1 cellular context compared by ENCODE assay signal in the genomic region with DNA sequence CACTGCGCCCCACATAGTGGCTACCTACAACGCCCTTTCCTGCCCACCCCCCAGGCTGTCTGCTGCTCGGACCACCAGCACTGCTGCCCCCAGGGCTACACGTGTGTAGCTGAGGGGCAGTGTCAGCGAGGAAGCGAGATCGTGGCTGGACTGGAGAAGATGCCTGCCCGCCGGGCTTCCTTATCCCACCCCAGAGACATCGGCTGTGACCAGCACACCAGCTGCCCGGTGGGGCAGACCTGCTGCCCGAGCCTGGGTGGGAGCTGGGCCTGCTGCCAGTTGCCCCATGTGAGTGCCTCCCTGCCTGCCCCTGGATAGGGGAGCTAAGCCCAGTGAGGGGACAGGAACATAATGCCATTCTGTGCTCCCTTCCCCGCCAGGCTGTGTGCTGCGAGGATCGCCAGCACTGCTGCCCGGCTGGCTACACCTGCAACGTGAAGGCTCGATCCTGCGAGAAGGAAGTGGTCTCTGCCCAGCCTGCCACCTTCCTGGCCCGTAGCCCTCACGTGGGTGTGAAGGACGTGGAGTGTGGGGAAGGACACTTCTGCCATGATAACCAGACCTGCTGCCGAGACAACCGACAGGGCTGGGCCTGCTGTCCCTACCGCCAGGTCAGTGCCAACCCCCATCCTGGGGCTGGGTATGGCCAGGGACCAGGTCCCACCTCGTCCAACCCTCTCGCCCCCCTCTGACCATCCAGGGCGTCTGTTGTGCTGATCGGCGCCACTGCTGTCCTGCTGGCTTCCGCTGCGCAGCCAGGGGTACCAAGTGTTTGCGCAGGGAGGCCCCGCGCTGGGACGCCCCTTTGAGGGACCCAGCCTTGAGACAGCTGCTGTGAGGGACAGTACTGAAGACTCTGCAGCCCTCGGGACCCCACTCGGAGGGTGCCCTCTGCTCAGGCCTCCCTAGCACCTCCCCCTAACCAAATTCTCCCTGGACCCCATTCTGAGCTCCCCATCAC.
TF ChIP-seq lines count a peak whose summit lies in the region.

No MANE protein-coding gene starts in this region.

TF ChIP-seq in GM23338, 12 proteins besides CTCF, POLR2A, EP300 and RAD21 (continued from another document):
- TF ChIP-seq, protein P1, sequence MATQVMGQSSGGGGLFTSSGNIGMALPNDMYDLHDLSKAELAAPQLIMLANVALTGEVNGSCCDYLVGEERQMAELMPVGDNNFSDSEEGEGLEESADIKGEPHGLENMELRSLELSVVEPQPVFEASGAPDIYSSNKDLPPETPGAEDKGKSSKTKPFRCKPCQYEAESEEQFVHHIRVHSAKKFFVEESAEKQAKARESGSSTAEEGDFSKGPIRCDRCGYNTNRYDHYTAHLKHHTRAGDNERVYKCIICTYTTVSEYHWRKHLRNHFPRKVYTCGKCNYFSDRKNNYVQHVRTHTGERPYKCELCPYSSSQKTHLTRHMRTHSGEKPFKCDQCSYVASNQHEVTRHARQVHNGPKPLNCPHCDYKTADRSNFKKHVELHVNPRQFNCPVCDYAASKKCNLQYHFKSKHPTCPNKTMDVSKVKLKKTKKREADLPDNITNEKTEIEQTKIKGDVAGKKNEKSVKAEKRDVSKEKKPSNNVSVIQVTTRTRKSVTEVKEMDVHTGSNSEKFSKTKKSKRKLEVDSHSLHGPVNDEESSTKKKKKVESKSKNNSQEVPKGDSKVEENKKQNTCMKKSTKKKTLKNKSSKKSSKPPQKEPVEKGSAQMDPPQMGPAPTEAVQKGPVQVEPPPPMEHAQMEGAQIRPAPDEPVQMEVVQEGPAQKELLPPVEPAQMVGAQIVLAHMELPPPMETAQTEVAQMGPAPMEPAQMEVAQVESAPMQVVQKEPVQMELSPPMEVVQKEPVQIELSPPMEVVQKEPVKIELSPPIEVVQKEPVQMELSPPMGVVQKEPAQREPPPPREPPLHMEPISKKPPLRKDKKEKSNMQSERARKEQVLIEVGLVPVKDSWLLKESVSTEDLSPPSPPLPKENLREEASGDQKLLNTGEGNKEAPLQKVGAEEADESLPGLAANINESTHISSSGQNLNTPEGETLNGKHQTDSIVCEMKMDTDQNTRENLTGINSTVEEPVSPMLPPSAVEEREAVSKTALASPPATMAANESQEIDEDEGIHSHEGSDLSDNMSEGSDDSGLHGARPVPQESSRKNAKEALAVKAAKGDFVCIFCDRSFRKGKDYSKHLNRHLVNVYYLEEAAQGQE (IDR thresholded peaks at IDR 0.05; ENCODE audit: unreplicated experiment): no peak
- TF ChIP-seq, protein P2, sequence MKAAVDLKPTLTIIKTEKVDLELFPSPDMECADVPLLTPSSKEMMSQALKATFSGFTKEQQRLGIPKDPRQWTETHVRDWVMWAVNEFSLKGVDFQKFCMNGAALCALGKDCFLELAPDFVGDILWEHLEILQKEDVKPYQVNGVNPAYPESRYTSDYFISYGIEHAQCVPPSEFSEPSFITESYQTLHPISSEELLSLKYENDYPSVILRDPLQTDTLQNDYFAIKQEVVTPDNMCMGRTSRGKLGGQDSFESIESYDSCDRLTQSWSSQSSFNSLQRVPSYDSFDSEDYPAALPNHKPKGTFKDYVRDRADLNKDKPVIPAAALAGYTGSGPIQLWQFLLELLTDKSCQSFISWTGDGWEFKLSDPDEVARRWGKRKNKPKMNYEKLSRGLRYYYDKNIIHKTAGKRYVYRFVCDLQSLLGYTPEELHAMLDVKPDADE (IDR thresholded peaks at IDR 0.05): no peak
- TF ChIP-seq CREB1 (CRISPR knock-in tag; IDR thresholded peaks at IDR 0.05; ENCODE audit: low read depth) (no peak), ZNF114 (CRISPR knock-in tag; IDR thresholded peaks at IDR 0.05) (no peak)
